In genomic region chr18:49247786-49248185, GRCh38 we compare ENCODE assay signal across 23 cellular contexts.
DNase-seq lines count a peak whose midpoint lies in the region; ATAC-seq and TF ChIP-seq lines count a peak whose summit lies in the region.
"Had no signal": no experiment of that assay in that cellular context is flagged by ENCODE, and none has a peak within 500 bp of the region (broad histone marks: within the 10 kb centered on the region; RNA-seq: fewer than 3 reads in every experiment).

No MANE protein-coding gene starts in this region.

- H3K27me3 ChIP-seq in skeletal muscle satellite cell (ENCODE audit: control insufficient read depth, insufficient read depth, low read length), result no peaks in the 10 kb centered on the region
- H3K27me3 ChIP-seq: ascending aorta, BLaER1, colonic mucosa, neutrophil had no signal

- intact Hi-C loops in posterior vena cava (cut with DNase I), result no loop called here

- peak; percentile 59 for DNase-seq in HT1080 (ENCODE audit: low read depth)
- peak; percentile 24 for DNase-seq in astrocyte of the hippocampus (ENCODE audit: low read depth, low spot score)
- DNase-seq in foreskin fibroblast, result peak; percentile 39 to 57
- DNase-seq in Kasumi-1 (lab: John Stamatoyannopoulos, UW), result no peak
- no peak for DNase-seq in stimulated activated naive CD8-positive, alpha-beta T cell treated with anti-CD3 and anti-CD28 coated beads, Interleukin-15, Interleukin-2, amounts not matched to agents 100 U/mL and 50 U/mL, for 24 hours
- DNase-seq in posterior vena cava (ENCODE audit: low spot score), result no peak
- DNase-seq: activated CD4-positive, alpha-beta memory T cell treated with anti-CD3 and anti-CD28 coated beads, Interleukin-2, amount 10 ng/mL, durations not matched to agents 7 days and 5 days; activated naive CD4-positive, alpha-beta T cell treated with anti-CD3 and anti-CD28 coated beads, Interleukin-2, amount 10 ng/mL, durations not matched to agents 7 days and 5 days; activated T-cell treated with anti-CD3 and anti-CD28 coated beads, Interleukin-2, amount 50 U/mL, for 1 hour; Calu3; colonic mucosa; left ventricle myocardium inferior; NCI-H1417 treated with DMSO at 0.1 percent for 48 hours; NCI-H526 treated with DMSO at 0.1 percent for 48 hours; stimulated activated naive CD8-positive, alpha-beta T cell treated with anti-CD3 and anti-CD28 coated beads, Interleukin-15, amount 100 ng/mL, for 72 hours; WERI-Rb-1 had no signal

- H3K36me3 ChIP-seq in skeletal muscle satellite cell (ENCODE audit: insufficient read depth, low read length), result peaks cover 3% of the 10 kb centered on the region
- H3K36me3 ChIP-seq: colonic mucosa, WERI-Rb-1 had no signal

- peak overlapping the region; percentile 8 for H3K4me2 ChIP-seq in skeletal muscle satellite cell (ENCODE audit: low read length)
- H3K4me2 ChIP-seq: BLaER1, KMS-11 had no signal

- no peaks in the 10 kb centered on the region for H3K9me3 ChIP-seq in skeletal muscle satellite cell (replicated peaks; ENCODE audit: low read length)
- H3K9me3 ChIP-seq: ascending aorta, colonic mucosa, neutrophil had no signal

- ATAC-seq in stimulated activated naive CD8-positive, alpha-beta T cell treated with anti-CD3 and anti-CD28 coated beads, Interleukin-15, Interleukin-2, amounts not matched to agents 100 U/mL and 50 U/mL, for 24 hours, result no peak
- ATAC-seq in HG03175 (IDR thresholded peaks at IDR 0.05; ENCODE audit: unreplicated experiment), result no peak
- ATAC-seq: sciatic nerve; stimulated activated naive CD8-positive, alpha-beta T cell treated with anti-CD3 and anti-CD28 coated beads, Interleukin-15, amount 100 ng/mL, for 72 hours had no signal

- no peak overlapping the region for H3K4me3 ChIP-seq in foreskin fibroblast (ENCODE audit: low read depth in 1 of 2, low read length in 2 of 2)
- H3K4me3 ChIP-seq in skeletal muscle satellite cell (ENCODE audit: low read length), result no peak overlapping the region
- H3K4me3 ChIP-seq: ascending aorta, BLaER1, colonic mucosa, left ventricle myocardium inferior had no signal

- TF ChIP-seq CTCF in foreskin fibroblast (IDR thresholded peaks at IDR 0.05; ENCODE audit: low read depth, low read length), result no peak

- H3K4me1 ChIP-seq in skeletal muscle satellite cell (ENCODE audit: control insufficient read depth, insufficient read depth, low read length), result peaks cover 31% of the 10 kb centered on the region
- H3K4me1 ChIP-seq: BLaER1, colonic mucosa had no signal

- peak overlapping the region; percentile 13 for H3K9ac ChIP-seq in skeletal muscle satellite cell (ENCODE audit: low read depth, low read length)
- H3K9ac ChIP-seq: BLaER1, KMS-11 had no signal

Comparison
In these comparisons a context has a peak if more than half of its experiments do, and no peak if none do; other contexts are left out.
1. DNase-seq: peak in HT1080 (single experiment), astrocyte of the hippocampus (single experiment) and foreskin fibroblast (2 of 2); none in Kasumi-1 (0 of 2), stimulated activated naive CD8-positive, alpha-beta T cell treated with anti-CD3 and anti-CD28 coated beads, Interleukin-15, Interleukin-2, amounts not matched to agents 100 U/mL and 50 U/mL, for 24 hours (single experiment) and posterior vena cava (single experiment).